In the genomic region with DNA sequence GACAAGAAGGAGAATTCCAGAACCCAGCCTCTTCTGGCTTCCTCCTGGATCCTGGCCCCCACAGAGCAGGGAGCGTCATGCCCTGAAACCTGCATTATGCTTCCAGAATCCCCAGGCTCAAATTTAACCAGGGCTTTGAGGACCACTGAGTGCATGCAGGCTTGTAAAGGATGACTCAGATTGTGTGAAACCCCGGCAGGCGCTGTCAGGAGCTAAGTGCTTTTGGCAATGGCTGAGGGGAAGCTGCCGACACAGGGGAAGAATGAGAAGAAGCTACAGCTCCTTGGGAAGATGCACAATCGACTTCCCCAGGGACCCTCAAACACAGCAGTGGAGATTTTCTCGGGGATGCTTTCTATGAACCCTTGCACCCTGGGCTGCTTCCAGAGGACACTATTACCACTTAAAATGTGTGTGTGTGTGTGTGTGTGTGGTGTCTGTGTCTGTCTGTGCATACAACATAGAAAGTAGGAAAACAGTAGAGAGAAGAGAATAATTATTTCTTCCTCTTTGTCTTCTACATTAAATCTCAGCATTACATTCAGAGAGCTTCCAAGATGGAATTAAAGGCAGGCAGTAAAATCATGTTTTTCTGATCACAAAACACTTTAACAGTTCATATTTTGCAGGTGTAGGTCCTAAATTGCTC, we compare ENCODE assay signal across 9 cellular contexts.
DNase-seq lines count a peak whose midpoint lies in the region; ATAC-seq, FAIRE-seq and TF ChIP-seq lines count a peak whose summit lies in the region.
"Had no signal": no experiment of that assay in that cellular context is flagged by ENCODE, and none has a peak within 500 bp of the region (broad histone marks: within the 10 kb centered on the region; RNA-seq: fewer than 3 reads in every experiment).

No MANE protein-coding gene starts in this region.

- intact Hi-C loops in mucosa of descending colon (cut with DNase I, micrococcal nuclease), result no loop called here
- intact Hi-C loops in testis (cut with DNase I; ENCODE audit: low total_unique reads), result no loop called here

- H3K27me3 ChIP-seq in brain microvascular endothelial cell (replicated peaks), result no peaks in the 10 kb centered on the region
- H3K27me3 ChIP-seq in testis, result no peaks in the 10 kb centered on the region

- H3K36me3 ChIP-seq in brain microvascular endothelial cell (replicated peaks) (no peaks in the 10 kb centered on the region), mucosa of descending colon (ENCODE audit: low read depth) (no peaks in the 10 kb centered on the region), testis (ENCODE audit: low read depth, missing control alignments) (no peaks in the 10 kb centered on the region)

- peak; percentile 69 for FAIRE-seq in HTR-8/SVneo (lab: Jason Lieb, UNC)

- peak; percentile 33 for ATAC-seq in mucosa of descending colon

- TF ChIP-seq CTCF in AG09309 (IDR thresholded peaks at IDR 0.05; ENCODE audit: control insufficient read depth, insufficient read depth, low read depth, low read length, missing control alignments), result no peak
- no peak for TF ChIP-seq CTCF in brain microvascular endothelial cell (IDR thresholded peaks at IDR 0.05; ENCODE audit: low read depth, low read length, missing control alignments)
- no peak for TF ChIP-seq CTCF in mucosa of descending colon (IDR thresholded peaks at IDR 0.05)
- no peak for TF ChIP-seq CTCF in testis (IDR thresholded peaks at IDR 0.05)

- TF ChIP-seq POLR2A in testis (IDR thresholded peaks at IDR 0.05), result no peak

- WGBS in testis, 2 donors, result 48 to 49% methylated on average over 6 of the region's 6 CpGs

- peaks cover 29% of the 10 kb centered on the region for H3K4me1 ChIP-seq in mucosa of descending colon (ENCODE audit: low read depth)
- peaks cover 16% of the 10 kb centered on the region for H3K4me1 ChIP-seq in testis

- H3K4me3 ChIP-seq in AG09309 (ENCODE audit: control insufficient read depth, low read depth, low read length) (no peak overlapping the region), brain microvascular endothelial cell (ENCODE audit: low read depth, low read length) (no peak overlapping the region), mucosa of descending colon (no peak overlapping the region), testis (no peak overlapping the region)

- H3K27ac ChIP-seq in brain microvascular endothelial cell (peak overlapping the region; percentile 88), testis (no peak overlapping the region)

- peak; percentile 91 for DNase-seq in AG09309 (ENCODE audit: low read depth)
- peak; percentile 52 for DNase-seq in HTR-8/SVneo (ENCODE audit: insufficient read length, low spot score)
- peak; percentile 90 for DNase-seq in brain microvascular endothelial cell
- peak; percentile 39 to 63 (median 47) for DNase-seq in mucosa of descending colon
- no peak for DNase-seq in T-helper 1 cell
- DNase-seq in testis, result no peak
- DNase-seq in activated gamma-delta T cell treated with Interleukin-2 at 50 U/mL for 16 hours, result no peak
- DNase-seq in stimulated activated CD4-positive, alpha-beta T cell treated with anti-CD3 and anti-CD28 coated beads, Interleukin-4, amount 100 ng/mL, for 4 hours, result no peak
- DNase-seq: DMS 273 treated with DMSO at 0.1 percent for 48 hours had no signal

- H3K9me3 ChIP-seq in mucosa of descending colon (no peaks in the 10 kb centered on the region), testis (no peaks in the 10 kb centered on the region)

- in situ Hi-C loops in brain microvascular endothelial cell (cut with HindIII; ENCODE audit: low pct_ligation_motif_present, low sequenced_read_pairs), result no loop called here

Comparison
In these comparisons a context has a peak if more than half of its experiments do, and no peak if none do; other contexts are left out.
1. DNase-seq: peak in AG09309 (single experiment), HTR-8/SVneo (single experiment), brain microvascular endothelial cell (single experiment) and mucosa of descending colon (3 of 3); none in T-helper 1 cell (0 of 5), testis (single experiment), activated gamma-delta T cell treated with Interleukin-2 at 50 U/mL for 16 hours (single experiment) and stimulated activated CD4-positive, alpha-beta T cell treated with anti-CD3 and anti-CD28 coated beads, Interleukin-4, amount 100 ng/mL, for 4 hours (0 of 2).